ENCODE assay signal across 8 cellular contexts in genomic region chr2:27771548-27772335, GRCh38. TPM values are rescaled to one million over a fixed set of nuclear protein-coding genes. Genes with fewer than 3 reads are reported as not detected.
A peak's percentile ranks its signal among the peaks of the same experiment; 100 is the strongest.
DNase-seq lines count a peak whose midpoint lies in the region; ATAC-seq and TF ChIP-seq lines count a peak whose summit lies in the region.

TSS of gene MRPL33 (plus strand) at chr2:27771719. CDS start at chr2:27771778, 59 bp downstream.

- H3K4me3 ChIP-seq in DND-41 (ENCODE audit: low read depth in 1 of 2, low read length in 2 of 2) (peak within 1 kb of the TSS; percentile 70 to 93), GM23248 (peak within 1 kb of the TSS; percentile 82), fibroblast of lung (replicated peaks in 1 of 4; ENCODE audit: control extremely low read depth in 1 of 4, insufficient read depth in 1 of 4, low read depth in 3 of 4, low read length in 4 of 4) (peak within 1 kb of the TSS; percentile 64 to 96 (median 86))
- H3K4me3 ChIP-seq in naive thymus-derived CD4-positive, alpha-beta T cell (ENCODE audit: low read length), result peak within 1 kb of the TSS; percentile 92

- H3K27me3 ChIP-seq in DND-41 (ENCODE audit: insufficient read depth, low read length, poor library complexity) (peaks cover 6% of the 10 kb centered on the region), GM23248 (replicated peaks; ENCODE audit: insufficient read depth) (no peaks in the 10 kb centered on the region), fibroblast of lung (ENCODE audit: control insufficient read depth, insufficient read depth, low read length) (no peaks in the 10 kb centered on the region)
- H3K27me3 ChIP-seq in naive thymus-derived CD4-positive, alpha-beta T cell (ENCODE audit: control insufficient read depth in 2 of 2, insufficient read depth in 2 of 2, low read length in 2 of 2), result no peaks in the 10 kb centered on the region

- H3K9me2 ChIP-seq in GM23248 (ENCODE audit: insufficient read depth), result no peaks in the 10 kb centered on the region

- POLR2A ChIA-PET in naive thymus-derived CD4-positive, alpha-beta T cell (lab: Charles Lee), result interaction anchor here (0.6 to 1.4 kb wide), 5 partner anchors 9 to 721 kb away, joined by 3 to 4 read pairs (median 4); partner anchors contain the start of genes SLC4A1AP and SUPT7L

- DNase-seq in DND-41 (peak; percentile 92), GM23248 (peak; percentile 95), LHCN-M2 (ENCODE audit: low read depth) (peak; percentile 83), RPMI8226 (peak; percentile 96), fibroblast of lung (ENCODE audit: low read depth in 2 of 2) (peak; percentile 88 to 91)
- peak; percentile 82 to 86 for DNase-seq in activated T-helper 1 cell treated with anti-CD3 and anti-CD28 coated beads, Interleukin-2, amount 50 U/mL, for 16 hours (ENCODE audit: low read depth in 1 of 2, low spot score in 1 of 2)
- DNase-seq in naive thymus-derived CD4-positive, alpha-beta T cell, result peak; percentile 85 to 92 (median 89)
- DNase-seq in stimulated activated naive CD4-positive, alpha-beta T cell (lab: John Stamatoyannopoulos, UW), result peak; percentile 83 to 92 (median 86)

- peak within 1 kb of the TSS; percentile 81 for H3K9ac ChIP-seq in DND-41 (ENCODE audit: low read depth, low read length)
- H3K9ac ChIP-seq in GM23248, result peak within 1 kb of the TSS; percentile 83
- H3K9ac ChIP-seq in fibroblast of lung (ENCODE audit: insufficient read depth, low read length), result peak within 1 kb of the TSS; percentile 58

- peaks cover 22% of the 10 kb centered on the region for H3F3A ChIP-seq in GM23248 (ENCODE audit: insufficient read depth)

- intact Hi-C loops in naive thymus-derived CD4-positive, alpha-beta T cell (cut with micrococcal nuclease), result loop anchor here (1.0 to 10.0 kb wide), 11 partner anchors 37 to 983 kb away; partner anchors contain the start of genes BABAM2 (in 2 of the 2), PPP1CB (in 2 of the 2), RBKS (in 2 of the 2) and FOSL2 (in 1 of the 2)

- peak within 1 kb of the TSS; percentile 97 to 100 (median 100) for H3K27ac Mint-ChIP-seq in naive thymus-derived CD4-positive, alpha-beta T cell

- peaks cover 7 to 22% (median 8%) of the 10 kb centered on the region in 5 donors for H3K36me3 Mint-ChIP-seq in naive thymus-derived CD4-positive, alpha-beta T cell

- CTCF ChIA-PET in naive thymus-derived CD4-positive, alpha-beta T cell (lab: Charles Lee), result interaction anchor here (0.5 to 0.7 kb wide), 3 partner anchors 11 to 493 kb away, joined by 3 read pairs; no protein-coding TSS in a partner anchor

- peaks cover 5% of the 10 kb centered on the region; the same call in 1 of the 2 replicates for H4K20me1 ChIP-seq in DND-41 (ENCODE audit: insufficient read depth, low read length)
- H4K20me1 ChIP-seq in GM23248 (ENCODE audit: insufficient read depth), result no peaks in the 10 kb centered on the region
- H4K20me1 ChIP-seq in fibroblast of lung (ENCODE audit: control insufficient read depth, extremely low read depth, insufficient read depth, low read length), result no peaks in the 10 kb centered on the region

- no peak for TF ChIP-seq CTCF in DND-41 (IDR thresholded peaks at IDR 0.05; ENCODE audit: borderline replicate concordance, extremely low read depth, low read length, poor library complexity, severe bottlenecking)
- TF ChIP-seq CTCF in fibroblast of lung (conservative IDR thresholded peaks at IDR 0.05 in 1 of 2, IDR thresholded peaks at IDR 0.05 in 1 of 2; ENCODE audit: low read depth in 1 of 2, low read length in 2 of 2), result no peak

- H3K9me3 ChIP-seq in DND-41 (ENCODE audit: insufficient read depth, low read length, severe bottlenecking), result no peaks in the 10 kb centered on the region
- H3K9me3 ChIP-seq in GM23248 (ENCODE audit: low read depth), result no peaks in the 10 kb centered on the region
- H3K9me3 ChIP-seq in fibroblast of lung (ENCODE audit: control insufficient read depth, insufficient read depth, low read depth, low read length), result no peaks in the 10 kb centered on the region
- H3K9me3 ChIP-seq in naive thymus-derived CD4-positive, alpha-beta T cell (ENCODE audit: control insufficient read depth in 2 of 3, low read length in 3 of 3), result no peaks in the 10 kb centered on the region

- H3K4me1 ChIP-seq in DND-41 (ENCODE audit: insufficient read depth, low read length) (peaks cover 36% of the 10 kb centered on the region), GM23248 (ENCODE audit: insufficient read depth) (peaks cover 31% of the 10 kb centered on the region), fibroblast of lung (ENCODE audit: control insufficient read depth, extremely low read depth, insufficient read depth, low read length) (no peaks in the 10 kb centered on the region)
- peaks cover 10 to 20% of the 10 kb centered on the region in 2 donors for H3K4me1 ChIP-seq in naive thymus-derived CD4-positive, alpha-beta T cell (ENCODE audit: control insufficient read depth in 2 of 2, insufficient read depth in 2 of 2, low read length in 2 of 2)

- H3K27ac ChIP-seq in DND-41 (ENCODE audit: low read length) (peak within 1 kb of the TSS; percentile 83), GM23248 (peak within 1 kb of the TSS; percentile 58), fibroblast of lung (ENCODE audit: insufficient read depth, low read length) (peak within 1 kb of the TSS; percentile 86)
- peak within 1 kb of the TSS; percentile 92 for H3K27ac ChIP-seq in naive thymus-derived CD4-positive, alpha-beta T cell (ENCODE audit: low read depth, low read length)

- H3K4me2 ChIP-seq in DND-41 (ENCODE audit: insufficient read depth, low read length) (peak within 1 kb of the TSS; percentile 84), GM23248 (ENCODE audit: unreplicated experiment) (peak within 1 kb of the TSS; percentile 93), fibroblast of lung (ENCODE audit: extremely low read depth, insufficient read depth, low read length) (peak within 1 kb of the TSS; percentile 79)

- H3K9me3 Mint-ChIP-seq in naive thymus-derived CD4-positive, alpha-beta T cell, result no peaks in the 10 kb centered on the region

- in situ Hi-C loops in GM23248 (cut with MboI), result no loop called here

- peak; percentile 94 for ATAC-seq in DND-41 (ENCODE audit: insufficient read depth, low read depth)
- ATAC-seq in naive thymus-derived CD4-positive, alpha-beta T cell, result peak; percentile 97

- H2AFZ ChIP-seq in DND-41 (ENCODE audit: low read depth, low read length) (peak within 1 kb of the TSS; percentile 90), GM23248 (peak within 1 kb of the TSS; percentile 94), fibroblast of lung (ENCODE audit: low read length) (peak within 1 kb of the TSS; percentile 88)

- 1 to 2% methylated on average over 46 to 48 of the region's 48 CpGs for WGBS in GM23248 (ENCODE audit: low coverage in 1 of 2, low lambda C conversion rate in 2 of 2, missing lambda C conversion rate in 2 of 2), 2 experiments

- peaks cover 0 to 8% (median 0%) of the 10 kb centered on the region in 5 donors for H3K27me3 Mint-ChIP-seq in naive thymus-derived CD4-positive, alpha-beta T cell

- H3K4me3 Mint-ChIP-seq in naive thymus-derived CD4-positive, alpha-beta T cell, result peak within 1 kb of the TSS; percentile 96 to 100 (median 99)

- H3K79me2 ChIP-seq in DND-41 (ENCODE audit: insufficient read depth, low read length) (peaks cover 49% of the 10 kb centered on the region), GM23248 (ENCODE audit: insufficient read depth) (peaks cover 52% of the 10 kb centered on the region), fibroblast of lung (ENCODE audit: control insufficient read depth, insufficient read depth, low read length) (peaks cover 46% of the 10 kb centered on the region)

- peaks cover 32 to 59% (median 52%) of the 10 kb centered on the region in 7 donors for H3K4me1 Mint-ChIP-seq in naive thymus-derived CD4-positive, alpha-beta T cell

- H3K36me3 ChIP-seq in DND-41 (ENCODE audit: insufficient read depth, low read length) (peaks cover 20% of the 10 kb centered on the region), GM23248 (ENCODE audit: low read depth) (no peaks in the 10 kb centered on the region), fibroblast of lung (ENCODE audit: control insufficient read depth, insufficient read depth, low read length) (peaks cover 2% of the 10 kb centered on the region)
- peaks cover 0 to 13% (median 0%) of the 10 kb centered on the region in 3 experiments for H3K36me3 ChIP-seq in naive thymus-derived CD4-positive, alpha-beta T cell (ENCODE audit: control insufficient read depth in 2 of 3, insufficient read depth in 3 of 3, low read length in 3 of 3)

RNA-seq across cellular contexts. Expression of gene MRPL33, which starts in this region (rescaled TPM):
- 24.2 and 70.8 TPM in 2 replicates for total RNA-seq in GM23248 (2014; rRNA removed; shearing (Covaris generic))
- 338 and 340 TPM in 2 replicates for polyA plus RNA-seq in GM23248 (2016; fragmentation: Nextera tagmentation; extraction: Ambion mirVana)
- total RNA-seq in LHCN-M2 (2014; rRNA removed), result 84.1 and 85.9 TPM in 2 replicates
- 267 TPM for polyA plus RNA-seq in LHCN-M2 (2012)
- total RNA-seq in fibroblast of lung, result 64.5 and 85.9 TPM in 2 replicates
- 144 and 178 TPM in 2 replicates for polyA plus RNA-seq in fibroblast of lung
- polyA plus RNA-seq in fibroblast of lung (2012), result 166 and 235 TPM in 2 replicates
- 6.7 TPM in 1 of 2 replicates, not detected in the other for polyA minus RNA-seq in fibroblast of lung (ENCODE audit: low replicate concordance)
- total RNA-seq in naive thymus-derived CD4-positive, alpha-beta T cell, result 10 to 100 TPM; 27.3 to 39.4 (median 35.1) TPM
- polyA plus RNA-seq in naive thymus-derived CD4-positive, alpha-beta T cell, result 100 to 1,000 TPM; 201 to 233 TPM

Comparison
In these comparisons a context has a peak if more than half of its experiments do, and no peak if none do; other contexts are left out.
1. Peak in every context shown above with its lines: DNase-seq, ATAC-seq, H3K4me3 ChIP-seq and H3K27ac ChIP-seq.